Comparison of ENCODE assay signal across 8 cellular contexts in genomic region chr13:95834134-95834765, GRCh38.
DNase-seq lines count a peak whose midpoint lies in the region; ATAC-seq and TF ChIP-seq lines count a peak whose summit lies in the region.

No MANE protein-coding gene starts in this region.

- no peak overlapping the region for H3K4me3 Mint-ChIP-seq in endodermal cell

- H3K27me3 ChIP-seq in endodermal cell (ENCODE audit: control insufficient read depth, insufficient read depth, low read length, poor library complexity, severe bottlenecking), result no peaks in the 10 kb centered on the region

- H3K36me3 Mint-ChIP-seq in endodermal cell (ENCODE audit: low read depth), result peaks cover 37% of the 10 kb centered on the region

- peaks cover 32% of the 10 kb centered on the region for H3K9me3 Mint-ChIP-seq in endodermal cell

- WGBS in endodermal cell (ENCODE audit: insufficient coverage in 1 of 2, insufficient read length in 1 of 2), 2 experiments, result 40% methylated on average over 3 of the region's 3 CpGs; no CpG with 5 or more reads in 1 of the 2 experiments

- H3K4me3 ChIP-seq in endodermal cell (ENCODE audit: low read length), result no peak overlapping the region

- H3K27ac Mint-ChIP-seq in endodermal cell, result no peak overlapping the region

- peak; percentile 90 for ATAC-seq in GM19035 (IDR thresholded peaks at IDR 0.05; ENCODE audit: unreplicated experiment)
- peak; percentile 91 for ATAC-seq in HG03354 (IDR thresholded peaks at IDR 0.05; ENCODE audit: poor library complexity, severe bottlenecking, unreplicated experiment)

- no peak overlapping the region for H3K9ac ChIP-seq in endodermal cell (ENCODE audit: extremely low read depth, low read length, poor library complexity, severe bottlenecking)

- peaks cover 21% of the 10 kb centered on the region for H3K9me3 ChIP-seq in endodermal cell (ENCODE audit: control insufficient read depth, low read length)

- H3K27me3 Mint-ChIP-seq in endodermal cell (ENCODE audit: insufficient read depth), result no peaks in the 10 kb centered on the region

- TF ChIP-seq CTCF in C4-2B (conservative IDR thresholded peaks at IDR 0.05) (peak; percentile 92), endodermal cell (conservative IDR thresholded peaks at IDR 0.05) (peak; percentile 93)

- no peak overlapping the region for H3K27ac ChIP-seq in C4-2B
- no peak overlapping the region for H3K27ac ChIP-seq in endodermal cell (ENCODE audit: low read depth, low read length)

- no peaks in the 10 kb centered on the region for H3K4me1 ChIP-seq in endodermal cell (ENCODE audit: control insufficient read depth, insufficient read depth, low read length)

- DNase-seq in NCI-H774 (lab: John Stamatoyannopoulos, UW), result peak; percentile 18
- peak; percentile 14 to 35 for DNase-seq in activated CD8-positive, alpha-beta memory T cell treated with anti-CD3 and anti-CD28 coated beads for 1 hour (ENCODE audit: extremely low read depth in 1 of 2, low read depth in 1 of 2)
- peak; percentile 89 for DNase-seq in endodermal cell
- DNase-seq in midbrain (lab: John Stamatoyannopoulos, UW), result peak; percentile 72
- peak; percentile 16 to 23 for DNase-seq in stimulated activated CD8-positive, alpha-beta memory T cell treated with anti-CD3 and anti-CD28 coated beads, Interleukin-4, amount 100 ng/mL, for 1 hour (ENCODE audit: low read depth in 2 of 2, low spot score in 1 of 2)

- H3K4me1 Mint-ChIP-seq in endodermal cell, result peaks cover 3% of the 10 kb centered on the region

- H3K36me3 ChIP-seq in endodermal cell (ENCODE audit: control insufficient read depth, insufficient read depth, low read length), result no peaks in the 10 kb centered on the region

Comparison
In these comparisons a context has a peak if more than half of its experiments do, and no peak if none do; other contexts are left out.
1. DNase-seq: peak in every context shown above with its lines; median percentile 89 in endodermal cell; 72 in midbrain; 24 in activated CD8-positive, alpha-beta memory T cell treated with anti-CD3 and anti-CD28 coated beads for 1 hour; 20 in stimulated activated CD8-positive, alpha-beta memory T cell treated with anti-CD3 and anti-CD28 coated beads, Interleukin-4, amount 100 ng/mL, for 1 hour; 18 in NCI-H774.